2 cellular contexts compared by ENCODE assay signal in genomic region chr17:44599298-44600175, GRCh38.
A peak's percentile ranks its signal among the peaks of the same experiment; 100 is the strongest.
TF ChIP-seq lines count a peak whose summit lies in the region.

No MANE protein-coding gene starts in this region.

TF ChIP-seq in GM23338, 12 proteins besides CTCF, POLR2A, EP300 and RAD21:
- TF ChIP-seq ZNF462 (CRISPR knock-in tag; IDR thresholded peaks at IDR 0.05) (no peak), POLR2AphosphoS5 (IDR thresholded peaks at IDR 0.05; ENCODE audit: low read depth) (no peak), EZH2 (IDR thresholded peaks at IDR 0.05; ENCODE audit: low read depth, unreplicated experiment) (no peak), ETS1 (IDR thresholded peaks at IDR 0.05) (no peak), REST (IDR thresholded peaks at IDR 0.05; ENCODE audit: unreplicated experiment) (no peak), JUNB (IDR thresholded peaks at IDR 0.05; ENCODE audit: unreplicated experiment) (no peak), ZNF331 (CRISPR knock-in tag; IDR thresholded peaks at IDR 0.05; ENCODE audit: low read depth) (no peak), NANOG (IDR thresholded peaks at IDR 0.05; ENCODE audit: borderline replicate concordance) (no peak)

TF ChIP-seq in SK-N-SH, 30 proteins besides CTCF, POLR2A, EP300 and RAD21 (continued from another document):
- TF ChIP-seq JUND (IDR thresholded peaks at IDR 0.05) (no peak), SIN3A (IDR thresholded peaks at IDR 0.05; ENCODE audit: borderline replicate concordance, low read depth, low read length) (no peak), POLR2AphosphoS5 (IDR thresholded peaks at IDR 0.05; ENCODE audit: low read depth, low read length) (peak; percentile 12; the same call in 1 of the 2 replicates), RCOR1 (IDR thresholded peaks at IDR 0.05; ENCODE audit: low read length) (no peak), CHD2 (IDR thresholded peaks at IDR 0.05; ENCODE audit: low read length, partially characterized antibody) (peak; percentile 22)
